ENCODE assay signal across 16 cellular contexts in genomic region chr14:99612737-99613330, GRCh38. TPM values are rescaled to one million over a fixed set of nuclear protein-coding genes. Genes with fewer than 3 reads are reported as not detected.
DNase-seq lines count a peak whose midpoint lies in the region; ATAC-seq and TF ChIP-seq lines count a peak whose summit lies in the region.
"Had no signal": no experiment of that assay in that cellular context is flagged by ENCODE, and none has a peak within 500 bp of the region (broad histone marks: within the 10 kb centered on the region; RNA-seq: fewer than 3 reads in every experiment).

No MANE protein-coding gene starts in this region.

- no peak overlapping the region for H3K4me3 Mint-ChIP-seq in mesothelial cell of epicardium
- H3K4me3 Mint-ChIP-seq: central memory CD8-positive, alpha-beta T cell; stimulated activated effector memory CD8-positive, alpha-beta T cell treated with anti-CD3 and anti-CD28 coated beads, Interleukin-12 subunit alpha, Interleukin-12 subunit beta, amount 100 ng/mL, for 72 hours had no signal

- no peaks in the 10 kb centered on the region for H3K27me3 Mint-ChIP-seq in mesothelial cell of epicardium (ENCODE audit: low read depth)

- H3K36me3 Mint-ChIP-seq in mesothelial cell of epicardium, result no peaks in the 10 kb centered on the region
- H3K36me3 Mint-ChIP-seq: stimulated activated effector memory CD8-positive, alpha-beta T cell treated with anti-CD3 and anti-CD28 coated beads, Interleukin-12 subunit alpha, Interleukin-12 subunit beta, amount 100 ng/mL, for 72 hours had no signal

- DNase-seq in DMS79 treated with DMSO at 0.1 percent for 48 hours (lab: John Stamatoyannopoulos, UW) (peak; percentile 35), M059J (ENCODE audit: low read depth) (peak; percentile 18), choroid plexus epithelial cell (ENCODE audit: low read depth) (peak; percentile 50), mesothelial cell of epicardium (ENCODE audit: low spot score in 2 of 2, unreplicated experiment in 2 of 2) (no peak), mucosa of descending colon (no peak), posterior cingulate gyrus (no peak)
- DNase-seq: activated naive CD4-positive, alpha-beta T cell treated with Interleukin-2 at 50 U/mL for 16 hours; BE2C; psoas muscle; SIG-M5; stimulated activated CD4-positive, alpha-beta T cell treated with anti-CD3 and anti-CD28 coated beads, Interleukin-2, amount 100 ng/mL, for 48 hours had no signal

- intact Hi-C loops in mucosa of descending colon (cut with DNase I, micrococcal nuclease) (no loop called here), posterior cingulate gyrus (cut with DNase I) (no loop called here)

- H3K4me1 Mint-ChIP-seq in mesothelial cell of epicardium, result peaks cover 29% of the 10 kb centered on the region

- H3K4me3 ChIP-seq in choroid plexus epithelial cell (ENCODE audit: low read depth, low read length) (no peak overlapping the region), mucosa of descending colon (no peak overlapping the region)
- H3K4me3 ChIP-seq: psoas muscle had no signal

- ATAC-seq in mucosa of descending colon, result no peak
- ATAC-seq in HG03159 (IDR thresholded peaks at IDR 0.05; ENCODE audit: unreplicated experiment), result no peak
- ATAC-seq in HG03460 (IDR thresholded peaks at IDR 0.05; ENCODE audit: unreplicated experiment), result no peak
- ATAC-seq: psoas muscle; stimulated activated effector memory CD8-positive, alpha-beta T cell treated with anti-CD3 and anti-CD28 coated beads, Interleukin-12 subunit alpha, Interleukin-12 subunit beta, amount 100 ng/mL, for 72 hours had no signal

- no peaks in the 10 kb centered on the region for H3K9me3 ChIP-seq in mucosa of descending colon
- H3K9me3 ChIP-seq: BE2C, psoas muscle had no signal

- peaks cover 4% of the 10 kb centered on the region for H3K4me1 ChIP-seq in mucosa of descending colon (ENCODE audit: low read depth)
- H3K4me1 ChIP-seq: psoas muscle had no signal

- peak overlapping the region; percentile 71 for H3K27ac Mint-ChIP-seq in mesothelial cell of epicardium
- H3K27ac Mint-ChIP-seq: stimulated activated effector memory CD8-positive, alpha-beta T cell treated with anti-CD3 and anti-CD28 coated beads, Interleukin-12 subunit alpha, Interleukin-12 subunit beta, amount 100 ng/mL, for 72 hours had no signal

- H3K9me3 Mint-ChIP-seq in mesothelial cell of epicardium, result no peaks in the 10 kb centered on the region
- H3K9me3 Mint-ChIP-seq: central memory CD8-positive, alpha-beta T cell; stimulated activated effector memory CD8-positive, alpha-beta T cell treated with anti-CD3 and anti-CD28 coated beads, Interleukin-12 subunit alpha, Interleukin-12 subunit beta, amount 100 ng/mL, for 72 hours had no signal

- no peaks in the 10 kb centered on the region for H3K36me3 ChIP-seq in mucosa of descending colon (ENCODE audit: low read depth)
- H3K36me3 ChIP-seq: BE2C had no signal

- no peak for TF ChIP-seq CTCF in choroid plexus epithelial cell (conservative IDR thresholded peaks at IDR 0.05; ENCODE audit: low read depth, low read length)
- TF ChIP-seq CTCF in mesothelial cell of epicardium (IDR thresholded peaks at IDR 0.05; ENCODE audit: unreplicated experiment), result no peak
- TF ChIP-seq CTCF in mucosa of descending colon (IDR thresholded peaks at IDR 0.05), result no peak

RNA-seq across cellular contexts. Expression of gene CCDC85C, which starts 8.8 kb away (rescaled TPM):
- total RNA-seq in M059J (2014; rRNA removed; shearing (Covaris generic)), result 12.8 and 16.2 TPM in 2 replicates
- total RNA-seq in mesothelial cell of epicardium, result 82.2 to 85.2 TPM (median 82.3 TPM) in 3 replicates
- 100 to 1,000 TPM in 1 of 3 donors, 10 to 100 TPM in 2; 66.2 to 102 (median 66.2) TPM for total RNA-seq in mucosa of descending colon

RNA-seq across cellular contexts. Expression of gene HHIPL1, which starts 32.1 kb away (rescaled TPM):
- total RNA-seq in M059J (2014; rRNA removed; shearing (Covaris generic)), result 0.15 and 1.2 TPM in 2 replicates
- total RNA-seq in mesothelial cell of epicardium (4.4 to 4.7 TPM (median 4.5 TPM) in 3 replicates), mucosa of descending colon (1 to 10 TPM in 2 of 3 donors, under 1 TPM in 1; 0.26 to 3.2 (median 1.1) TPM)
- total RNA-seq: HT1080 had no signal

Comparison
In these comparisons a context has a peak if more than half of its experiments do, and no peak if none do; other contexts are left out.
1. DNase-seq: peak in DMS79 treated with DMSO at 0.1 percent for 48 hours (single experiment), M059J (single experiment) and choroid plexus epithelial cell (single experiment); none in mesothelial cell of epicardium (0 of 2), mucosa of descending colon (0 of 3) and posterior cingulate gyrus (0 of 10).